ENCODE assay signal across 15 cellular contexts in genomic region chr14:55126089-55126488, GRCh38. TPM values are rescaled to one million over a fixed set of nuclear protein-coding genes. Genes with fewer than 3 reads are reported as not detected.
DNase-seq lines count a peak whose midpoint lies in the region; ATAC-seq, FAIRE-seq and TF ChIP-seq lines count a peak whose summit lies in the region.
"Had no signal": no experiment of that assay in that cellular context is flagged by ENCODE, and none has a peak within 500 bp of the region (broad histone marks: within the 10 kb centered on the region; RNA-seq: fewer than 3 reads in every experiment).

No MANE protein-coding gene starts in this region.

- peak overlapping the region; percentile 29 for H3K4me2 ChIP-seq in fibroblast of lung (ENCODE audit: extremely low read depth, insufficient read depth, low read length)

- H3K36me3 Mint-ChIP-seq in natural killer cell treated with Interleukin-12 subunit alpha and Interleukin-12 subunit beta and Interleukin-15 and Interleukin-18, amount 100 ng/mL, for 72 hours, result peaks cover 4% of the 10 kb centered on the region
- H3K36me3 Mint-ChIP-seq in HFFc6 (ENCODE audit: low read depth), result no peaks in the 10 kb centered on the region; the same call in 1 of the 2 replicates
- H3K36me3 Mint-ChIP-seq: T-cell, WTC11 had no signal

- no peaks in the 10 kb centered on the region for H3K9me3 Mint-ChIP-seq in natural killer cell treated with Interleukin-12 subunit alpha and Interleukin-12 subunit beta and Interleukin-15 and Interleukin-18, amount 100 ng/mL, for 72 hours
- no peaks in the 10 kb centered on the region for H3K9me3 Mint-ChIP-seq in HFFc6
- H3K9me3 Mint-ChIP-seq: T-cell, WTC11 had no signal

- H3K27me3 Mint-ChIP-seq in natural killer cell treated with Interleukin-12 subunit alpha and Interleukin-12 subunit beta and Interleukin-15 and Interleukin-18, amount 100 ng/mL, for 72 hours, result no peaks in the 10 kb centered on the region
- H3K27me3 Mint-ChIP-seq in HFFc6 (ENCODE audit: insufficient read depth), result peaks cover 8% of the 10 kb centered on the region

- peak; percentile 87 for FAIRE-seq in HTR-8/SVneo (lab: Jason Lieb, UNC)
- FAIRE-seq: H54 had no signal

- no peaks in the 10 kb centered on the region for H3K9me3 ChIP-seq in fibroblast of lung (ENCODE audit: control insufficient read depth, insufficient read depth, low read depth, low read length)
- H3K9me3 ChIP-seq: body of pancreas, MG63 had no signal

- peaks cover 19% of the 10 kb centered on the region for H3K79me2 ChIP-seq in fibroblast of lung (ENCODE audit: control insufficient read depth, insufficient read depth, low read length)

- TF ChIP-seq CTCF in C4-2B (conservative IDR thresholded peaks at IDR 0.05) (no peak), fibroblast of lung (conservative IDR thresholded peaks at IDR 0.05 in 1 of 2, IDR thresholded peaks at IDR 0.05 in 1 of 2; ENCODE audit: low read depth in 1 of 2, low read length in 2 of 2) (no peak), HFFc6 (IDR thresholded peaks at IDR 0.05) (no peak)

- H3K4me3 ChIP-seq in fibroblast of lung (replicated peaks in 1 of 4; ENCODE audit: control extremely low read depth in 1 of 4, insufficient read depth in 1 of 4, low read depth in 3 of 4, low read length in 4 of 4), result no peak overlapping the region
- H3K4me3 ChIP-seq: body of pancreas, dorsolateral prefrontal cortex, MG63 had no signal

- H3K36me3 ChIP-seq in fibroblast of lung (ENCODE audit: control insufficient read depth, insufficient read depth, low read length), result no peaks in the 10 kb centered on the region
- H3K36me3 ChIP-seq: MG63 had no signal

- no peak overlapping the region for H3K9ac ChIP-seq in fibroblast of lung (ENCODE audit: insufficient read depth, low read length)

- H2AFZ ChIP-seq in fibroblast of lung (ENCODE audit: low read length), result no peak overlapping the region

- peak overlapping the region; percentile 73 for H3K4me3 Mint-ChIP-seq in natural killer cell treated with Interleukin-12 subunit alpha and Interleukin-12 subunit beta and Interleukin-15 and Interleukin-18, amount 100 ng/mL, for 72 hours
- H3K4me3 Mint-ChIP-seq in HFFc6, result no peak overlapping the region
- H3K4me3 Mint-ChIP-seq: T-cell, WTC11 had no signal

- H3K27ac ChIP-seq in C4-2B, result peak overlapping the region; percentile 54
- no peak overlapping the region for H3K27ac ChIP-seq in fibroblast of lung (ENCODE audit: insufficient read depth, low read length)
- H3K27ac ChIP-seq: body of pancreas, dorsolateral prefrontal cortex had no signal

- no peaks in the 10 kb centered on the region for H4K20me1 ChIP-seq in fibroblast of lung (ENCODE audit: control insufficient read depth, extremely low read depth, insufficient read depth, low read length)

- H3K27me3 ChIP-seq in fibroblast of lung (ENCODE audit: control insufficient read depth, insufficient read depth, low read length), result no peaks in the 10 kb centered on the region
- H3K27me3 ChIP-seq: body of pancreas, MG63 had no signal

- peaks cover 59% of the 10 kb centered on the region in 2 donors for H3K4me1 Mint-ChIP-seq in natural killer cell treated with Interleukin-12 subunit alpha and Interleukin-12 subunit beta and Interleukin-15 and Interleukin-18, amount 100 ng/mL, for 72 hours (ENCODE audit: low read depth in 2 of 2)
- peaks cover 61% of the 10 kb centered on the region for H3K4me1 Mint-ChIP-seq in HFFc6 (ENCODE audit: low read depth)

- peak overlapping the region; percentile 83 to 93 for H3K27ac Mint-ChIP-seq in natural killer cell treated with Interleukin-12 subunit alpha and Interleukin-12 subunit beta and Interleukin-15 and Interleukin-18, amount 100 ng/mL, for 72 hours
- no peak overlapping the region for H3K27ac Mint-ChIP-seq in HFFc6
- H3K27ac Mint-ChIP-seq: WTC11 had no signal

- H3K4me1 ChIP-seq in fibroblast of lung (ENCODE audit: control insufficient read depth, extremely low read depth, insufficient read depth, low read length), result peaks cover 18% of the 10 kb centered on the region

- ATAC-seq in natural killer cell treated with Interleukin-12 subunit alpha and Interleukin-12 subunit beta and Interleukin-15 and Interleukin-18, amount 100 ng/mL, for 72 hours, result peak in 1 of 2 donors; percentile 4
- ATAC-seq in HG02759 (IDR thresholded peaks at IDR 0.05; ENCODE audit: unreplicated experiment) (no peak), HG03457 (IDR thresholded peaks at IDR 0.05; ENCODE audit: unreplicated experiment) (no peak)
- ATAC-seq in stimulated activated naive CD8-positive, alpha-beta T cell treated with anti-CD3 and anti-CD28 coated beads, Interleukin-15, Interleukin-2, amounts not matched to agents 100 U/mL and 50 U/mL, for 24 hours, result no peak
- ATAC-seq: body of pancreas, T-cell, WTC11 had no signal

- DNase-seq in HTR-8/SVneo (ENCODE audit: insufficient read length, low spot score) (no peak), fibroblast of lung (ENCODE audit: low read depth in 2 of 2) (no peak), HFFc6 (no peak)
- no peak for DNase-seq in natural killer cell treated with Interleukin-12 subunit alpha and Interleukin-12 subunit beta and Interleukin-15 and Interleukin-18, amount 100 ng/mL, for 72 hours (ENCODE audit: low spot score)
- DNase-seq in stimulated activated naive CD8-positive, alpha-beta T cell treated with anti-CD3 and anti-CD28 coated beads, Interleukin-15, Interleukin-2, amounts not matched to agents 100 U/mL and 50 U/mL, for 24 hours, result no peak
- DNase-seq: activated naive CD4-positive, alpha-beta T cell treated with anti-CD3 and anti-CD28 coated beads, Interleukin-2, amount 50 U/mL, for 16 hours; dorsolateral prefrontal cortex; MG63 had no signal

RNA-seq across cellular contexts. Expression of gene LGALS3, which starts 3.0 kb away (rescaled TPM):
- 430 and 434 TPM in 2 replicates for total RNA-seq in fibroblast of lung
- 333 and 398 TPM in 2 replicates for polyA plus RNA-seq in fibroblast of lung
- 345 and 493 TPM in 2 replicates for polyA plus RNA-seq in fibroblast of lung (2012)
- polyA minus RNA-seq in fibroblast of lung (ENCODE audit: low replicate concordance), result 110 and 113 TPM in 2 replicates
- 100 to 1,000 TPM; 161 to 224 TPM for total RNA-seq in natural killer cell treated with Interleukin-12 subunit alpha and Interleukin-12 subunit beta and Interleukin-15 and Interleukin-18, amount 100 ng/mL, for 72 hours
- total RNA-seq in HFFc6 (2021; fragmentation: NEBNext Ultra II Directional; extraction: Animal tissue kit (Norgen Biotek cat#: 25700)), result 10 to 100 TPM; 70.1 to 83.0 (median 74.7) TPM
